Comparison of ENCODE assay signal across 9 cellular contexts in genomic region chr9:74773886-74774479, GRCh38.
A peak's percentile ranks its signal among the peaks of the same experiment; 100 is the strongest.
DNase-seq lines count a peak whose midpoint lies in the region; ATAC-seq and TF ChIP-seq lines count a peak whose summit lies in the region.
"Had no signal": no experiment of that assay in that cellular context is flagged by ENCODE, and none has a peak within 500 bp of the region (broad histone marks: within the 10 kb centered on the region; RNA-seq: fewer than 3 reads in every experiment).

No MANE protein-coding gene starts in this region.

- H3K9me3 ChIP-seq in GM23248 (ENCODE audit: low read depth) (no peaks in the 10 kb centered on the region), T-helper 17 cell (ENCODE audit: control insufficient read depth, low read length, poor library complexity, severe bottlenecking) (no peaks in the 10 kb centered on the region), left ventricle myocardium inferior (replicated peaks) (no peaks in the 10 kb centered on the region)

- peaks cover 33% of the 10 kb centered on the region for H3K27me3 Mint-ChIP-seq in T-helper 17 cell

- peak; percentile 44 for DNase-seq in DMS153 treated with DMSO at 0.1 percent for 48 hours (lab: John Stamatoyannopoulos, UW; ENCODE audit: unreplicated experiment)
- DNase-seq in GM23248: peak; percentile 78
- DNase-seq in NB4 (ENCODE audit: low read depth): peak; percentile 63
- DNase-seq in T-helper 17 cell: peak; percentile 44 to 47 (median 47)
- DNase-seq in amniotic stem cell (lab: John Stamatoyannopoulos, UW): peak; percentile 7
- peak; percentile 71 for DNase-seq in left ventricle myocardium inferior
- DNase-seq in retina: peak; percentile 68

- H3K27me3 ChIP-seq in GM23248 (replicated peaks; ENCODE audit: insufficient read depth) (no peaks in the 10 kb centered on the region), left ventricle myocardium inferior (ENCODE audit: low read depth) (peaks cover 24% of the 10 kb centered on the region)

- ATAC-seq in T-helper 17 cell (peak; percentile 78), GM21576 (IDR thresholded peaks at IDR 0.05; ENCODE audit: unreplicated experiment) (no peak)

- H3K4me3 ChIP-seq in GM23248 (no peak overlapping the region), NB4 (ENCODE audit: low read depth, low read length) (no peak overlapping the region), left ventricle myocardium inferior (no peak overlapping the region)

- H2AFZ ChIP-seq in GM23248: no peak overlapping the region

- intact Hi-C loops in left ventricle myocardium inferior (cut with micrococcal nuclease): no loop called here

- no peaks in the 10 kb centered on the region for H3K79me2 ChIP-seq in GM23248 (ENCODE audit: insufficient read depth)

- H3K9me2 ChIP-seq in GM23248 (ENCODE audit: insufficient read depth): no peaks in the 10 kb centered on the region

- no peaks in the 10 kb centered on the region for H3K36me3 Mint-ChIP-seq in T-helper 17 cell (ENCODE audit: low read depth)

- H3K9ac ChIP-seq in GM23248: no peak overlapping the region

- H3K27ac ChIP-seq in GM23248 (no peak overlapping the region), left ventricle myocardium inferior (replicated peaks) (no peak overlapping the region)

- TF ChIP-seq CTCF in NB4 (IDR thresholded peaks at IDR 0.05; ENCODE audit: low read depth, low read length): peak; percentile 58
- peak; percentile 94 for TF ChIP-seq CTCF in left ventricle myocardium inferior (IDR thresholded peaks at IDR 0.05; ENCODE audit: borderline replicate concordance)

- H3K4me2 ChIP-seq in GM23248 (ENCODE audit: unreplicated experiment): no peak overlapping the region

- H3F3A ChIP-seq in GM23248 (ENCODE audit: insufficient read depth): no peaks in the 10 kb centered on the region

- in situ Hi-C loops in GM23248 (cut with MboI): no loop called here

- H3K4me1 ChIP-seq in GM23248 (ENCODE audit: insufficient read depth): no peaks in the 10 kb centered on the region
- peaks cover 5% of the 10 kb centered on the region for H3K4me1 ChIP-seq in left ventricle myocardium inferior

- H4K20me1 ChIP-seq in GM23248 (ENCODE audit: insufficient read depth): no peaks in the 10 kb centered on the region

- peaks cover 5% of the 10 kb centered on the region for H3K4me1 Mint-ChIP-seq in T-helper 17 cell

- no peak overlapping the region for H3K27ac Mint-ChIP-seq in T-helper 17 cell
- H3K27ac Mint-ChIP-seq: dendritic cell treated with granulocyte-macrophage colony-stimulating factor and Interleukin-4, amounts not matched to agents 40 ng/mL and 50 ng/mL, for 4 days had no signal

- H3K4me3 Mint-ChIP-seq in T-helper 17 cell: no peak overlapping the region
- H3K4me3 Mint-ChIP-seq: dendritic cell treated with granulocyte-macrophage colony-stimulating factor and Interleukin-4, amounts not matched to agents 40 ng/mL and 50 ng/mL, for 4 days had no signal

- no peak for TF ChIP-seq POLR2A in NB4 (IDR thresholded peaks at IDR 0.05; ENCODE audit: extremely low read depth, insufficient read length)

- H3K36me3 ChIP-seq in GM23248 (ENCODE audit: low read depth): no peaks in the 10 kb centered on the region
- H3K36me3 ChIP-seq in left ventricle myocardium inferior: no peaks in the 10 kb centered on the region

- WGBS in GM23248 (ENCODE audit: low coverage in 1 of 2, low lambda C conversion rate in 2 of 2, missing lambda C conversion rate in 2 of 2), 2 experiments: 6 to 9% methylated on average over 8 of the region's 8 CpGs

Comparison
In these comparisons a context has a peak if more than half of its experiments do, and no peak if none do; other contexts are left out.
1. DNase-seq: peak in every context shown above with its lines; median percentile 78 in GM23248; 71 in left ventricle myocardium inferior; 68 in retina; 63 in NB4; 47 in T-helper 17 cell; 44 in DMS153 treated with DMSO at 0.1 percent for 48 hours; 7 in amniotic stem cell.